1 cellular context compared by ENCODE assay signal in the genomic region with DNA sequence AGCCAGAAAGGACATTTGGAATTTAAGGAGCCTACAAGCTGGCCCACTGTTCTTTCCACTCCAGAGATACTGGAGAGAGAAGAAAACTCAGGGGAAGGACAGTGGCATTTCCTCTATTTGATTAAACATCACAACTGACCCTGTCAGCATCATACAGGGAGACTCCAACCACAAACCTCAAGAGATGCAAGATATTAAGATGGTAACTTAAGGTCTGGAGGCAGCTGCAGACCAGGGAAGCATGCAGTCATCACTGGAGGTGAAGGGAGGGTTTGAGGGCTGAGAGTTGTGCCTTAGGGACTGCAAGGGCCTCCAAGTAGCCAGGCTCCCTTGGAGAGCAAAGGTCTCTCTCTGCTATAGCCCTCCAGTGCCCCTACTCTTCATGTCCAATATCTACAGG.
TF ChIP-seq lines count a peak whose summit lies in the region.

No MANE protein-coding gene starts in this region.

TF ChIP-seq in IMR-90, 13 proteins besides CTCF, POLR2A, EP300 and RAD21:
- TF ChIP-seq FOS (IDR thresholded peaks at IDR 0.05; ENCODE audit: low read depth, low read length) (no peak), USF2 (IDR thresholded peaks at IDR 0.05; ENCODE audit: low read depth, low read length) (no peak)
TF ChIP-seq in IMR-90: peak in this region for 0.
